1 cellular context compared by ENCODE assay signal in the genomic region with DNA sequence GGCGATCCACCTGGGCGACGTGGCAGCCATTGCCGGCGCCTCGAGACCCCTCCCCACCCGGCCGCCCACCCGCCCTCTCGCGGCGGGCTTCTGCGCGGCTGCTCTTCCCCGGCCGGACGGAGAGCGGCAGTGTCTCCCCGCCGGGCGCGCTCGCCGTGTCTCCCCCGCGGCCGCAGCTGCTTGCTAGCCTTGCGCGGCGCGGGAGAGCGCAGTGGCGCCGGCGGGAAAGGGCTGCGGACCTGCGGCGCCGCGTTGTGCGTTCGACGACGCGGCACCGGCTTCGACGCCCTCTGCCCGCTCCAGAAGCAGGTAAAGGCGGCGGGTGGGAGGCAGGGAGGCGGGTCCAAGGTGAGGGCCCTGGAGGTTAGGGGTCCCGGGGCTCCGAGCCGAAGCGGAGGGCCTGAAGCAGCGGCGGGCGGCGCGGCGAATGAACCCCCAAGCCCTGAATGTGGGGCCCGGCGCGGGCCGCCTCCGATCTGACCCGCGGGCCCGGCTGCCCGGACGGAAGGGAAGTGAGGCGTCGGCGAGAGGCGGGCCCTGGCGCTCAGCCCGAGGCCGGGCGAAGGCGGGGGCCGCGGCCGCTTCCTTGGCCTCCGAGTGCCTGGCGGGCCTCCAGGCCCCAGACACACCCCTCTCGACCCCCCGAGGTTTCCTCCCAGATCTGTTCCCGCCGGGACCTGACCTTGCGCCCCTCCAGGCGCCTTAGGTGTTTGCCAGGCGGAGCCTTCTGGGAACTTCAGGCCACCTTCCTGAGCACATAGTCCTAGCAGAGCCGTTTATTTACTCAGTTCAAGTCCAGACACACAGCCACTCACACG.
TF ChIP-seq lines count a peak whose summit lies in the region.

Gene N4BP2, plus strand, starts transcription at position 129 of the 818 bp plus-strand sequence. CDS start 40,491 bp downstream, outside the sequence.

TF ChIP-seq in GM12878, 131 proteins besides CTCF, POLR2A, EP300 and RAD21 (continued from another document):
- TF ChIP-seq EGR1 (IDR thresholded peaks at IDR 0.05; ENCODE audit: borderline replicate concordance in 1 of 2, low read depth in 2 of 2, low read length in 2 of 2) (peak in 1 of 2 experiments; percentile 61; a peak in 1 of 3 replicates), CHD4 (IDR thresholded peaks at IDR 0.05) (no peak), TCF12 (IDR thresholded peaks at IDR 0.05; ENCODE audit: low read depth, low read length) (peak; percentile 83), SUPT20H (IDR thresholded peaks at IDR 0.05; ENCODE audit: borderline replicate concordance, control insufficient read depth, low read depth, low read length) (no peak), ZNF622 (IDR thresholded peaks at IDR 0.05) (no peak), BACH1 (IDR thresholded peaks at IDR 0.05; ENCODE audit: borderline replicate concordance) (peak; percentile 64; the same call in 1 of the 2 replicates), MXI1 (IDR thresholded peaks at IDR 0.05; ENCODE audit: low read depth, low read length) (peak; percentile 51), SPI1 (IDR thresholded peaks at IDR 0.05; ENCODE audit: borderline replicate concordance, insufficient read depth, low read depth, low read length) (peak; percentile 60), SIN3A (IDR thresholded peaks at IDR 0.05; ENCODE audit: low read depth, low read length) (peak; percentile 57; the same call in 1 of the 2 replicates), IKZF2 (IDR thresholded peaks at IDR 0.05) (0 out of 4 replicates have a peak, but pooled peaks have one; percentile 19 to 30), RUNX3 (IDR thresholded peaks at IDR 0.05; ENCODE audit: low read length) (0 out of 2 replicates have a peak, but pooled peaks have one; percentile 3), BCL11A (IDR thresholded peaks at IDR 0.05; ENCODE audit: low read depth, low read length) (no peak), SIX5 (IDR thresholded peaks at IDR 0.05; ENCODE audit: low read depth, low read length, severe bottlenecking) (no peak), MYB (IDR thresholded peaks at IDR 0.05; ENCODE audit: borderline replicate concordance, low read depth, low read length) (no peak; the same call in 1 of the 2 replicates), NFYA (IDR thresholded peaks at IDR 0.05; ENCODE audit: borderline replicate concordance, low read depth, low read length) (no peak), STAT1 (conservative IDR thresholded peaks at IDR 0.05) (no peak; the same call in 1 of the 2 replicates), ZNF207 (IDR thresholded peaks at IDR 0.05; ENCODE audit: borderline replicate concordance) (peak; percentile 89), SMARCA5 (IDR thresholded peaks at IDR 0.05) (peak; percentile 97), LARP7 (IDR thresholded peaks at IDR 0.05) (peak; percentile 97), ATF3 (IDR thresholded peaks at IDR 0.05; ENCODE audit: borderline replicate concordance, extremely low read depth, low read depth, low read length) (no peak), MYC (IDR thresholded peaks at IDR 0.05; ENCODE audit: insufficient read depth, insufficient read length, insufficient replicate concordance, low read length, severe bottlenecking) (no peak), KLF5 (IDR thresholded peaks at IDR 0.05; ENCODE audit: partially characterized antibody) (no peak), FOXM1 (IDR thresholded peaks at IDR 0.05; ENCODE audit: low read depth, low read length) (no peak), ZSCAN29 (IDR thresholded peaks at IDR 0.05) (0 out of 2 replicates have a peak, but pooled peaks have one; percentile 36), ETV6 (conservative IDR thresholded peaks at IDR 0.05 in 1 of 2, IDR thresholded peaks at IDR 0.05 in 1 of 2; ENCODE audit: borderline replicate concordance in 1 of 2, low read depth in 1 of 2) (no peak), RFX5 (IDR thresholded peaks at IDR 0.05; ENCODE audit: low read depth, low read length) (no peak), CBFB (IDR thresholded peaks at IDR 0.05; ENCODE audit: low read depth) (no peak), SREBF1 (IDR thresholded peaks at IDR 0.05; ENCODE audit: low read length) (no peak), ZBED1 (IDR thresholded peaks at IDR 0.05; ENCODE audit: borderline replicate concordance) (no peak), HCFC1 (IDR thresholded peaks at IDR 0.05; ENCODE audit: low read length) (no peak), MAX (IDR thresholded peaks at IDR 0.05; ENCODE audit: low read depth, low read length) (peak; percentile 54; the same call in 1 of the 2 replicates)
TF ChIP-seq in GM12878: peak in this region for 33.
